In the genomic region with DNA sequence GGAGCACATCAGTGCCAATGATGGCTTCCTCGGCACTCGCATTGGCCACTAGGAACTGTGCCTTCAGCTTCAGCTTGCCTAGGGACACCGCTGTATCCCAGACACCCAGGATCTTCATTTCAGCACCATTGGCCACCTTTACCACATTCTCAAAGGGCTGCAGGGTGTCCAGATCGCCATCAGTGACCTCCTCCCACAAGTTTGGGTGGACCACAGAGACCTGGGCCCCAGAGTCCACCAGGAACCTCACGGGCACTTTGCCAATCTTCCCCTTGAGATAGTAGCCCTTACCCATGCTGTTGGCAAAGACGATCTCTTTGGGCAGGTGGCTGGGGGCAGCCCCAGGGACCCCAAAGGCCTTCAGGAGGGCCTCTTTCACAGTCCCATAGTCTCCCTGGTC, we compare ENCODE assay signal across 1 cellular context.
TF ChIP-seq lines count a peak whose summit lies in the region.

No MANE protein-coding gene starts in this region.

TF ChIP-seq in H1, 55 proteins besides CTCF, POLR2A, EP300 and RAD21:
- no peak for TF ChIP-seq POLR2AphosphoS5 (IDR thresholded peaks at IDR 0.05; ENCODE audit: low read depth, low read length)
- no peak for TF ChIP-seq EZH2 (IDR thresholded peaks at IDR 0.05; ENCODE audit: low read depth, low read length, severe bottlenecking)
- TF ChIP-seq JUN (IDR thresholded peaks at IDR 0.05; ENCODE audit: low read depth, low read length), result no peak
- no peak for TF ChIP-seq ZNF274 (IDR thresholded peaks at IDR 0.05; ENCODE audit: borderline replicate concordance, extremely low read depth, low read length)
- TF ChIP-seq CHD2 (IDR thresholded peaks at IDR 0.05; ENCODE audit: low read length), result no peak
- TF ChIP-seq, protein P1, sequence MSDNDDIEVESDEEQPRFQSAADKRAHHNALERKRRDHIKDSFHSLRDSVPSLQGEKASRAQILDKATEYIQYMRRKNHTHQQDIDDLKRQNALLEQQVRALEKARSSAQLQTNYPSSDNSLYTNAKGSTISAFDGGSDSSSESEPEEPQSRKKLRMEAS (IDR thresholded peaks at IDR 0.05), result no peak
- TF ChIP-seq HDAC2 (IDR thresholded peaks at IDR 0.05; ENCODE audit: borderline replicate concordance in 1 of 2, low read depth in 2 of 2, low read length in 2 of 2), result no peak
- no peak for TF ChIP-seq SIRT6 (IDR thresholded peaks at IDR 0.05; ENCODE audit: low read length)
- TF ChIP-seq SP4 (IDR thresholded peaks at IDR 0.05; ENCODE audit: low read length), result no peak
- TF ChIP-seq RXRA (IDR thresholded peaks at IDR 0.05; ENCODE audit: insufficient read depth, low read depth, low read length), result no peak
- no peak for TF ChIP-seq TEAD4 (IDR thresholded peaks at IDR 0.05; ENCODE audit: low read depth, low read length)
- no peak for TF ChIP-seq KDM5A (IDR thresholded peaks at IDR 0.05; ENCODE audit: low read length)
